Comparison of ENCODE assay signal across 1 cellular context in genomic region chr2:25673170-25674002, GRCh38.
TF ChIP-seq lines count a peak whose summit lies in the region.

Gene DTNB (minus strand): TSS chr2:25673577. CDS start chr2:25652660, 20,917 bp downstream.

TF ChIP-seq in HepG2, 621 proteins besides CTCF, POLR2A, EP300 and RAD21 (continued from another document and continues in another):
- TF ChIP-seq ZNF383 (CRISPR knock-in tag; IDR thresholded peaks at IDR 0.05; ENCODE audit: borderline replicate concordance) = no peak
- 0 out of 2 replicates have a peak, but pooled peaks have one; percentile 11 for TF ChIP-seq BRF2 (CRISPR knock-in tag; IDR thresholded peaks at IDR 0.05)
- peak; percentile 20; the same call in 1 of the 2 replicates for TF ChIP-seq CSRNP1 (CRISPR knock-in tag; IDR thresholded peaks at IDR 0.05)
- 0 out of 2 replicates have a peak, but pooled peaks have one; percentile 16 for TF ChIP-seq ZBTB42 (CRISPR knock-in tag; IDR thresholded peaks at IDR 0.05)
- peak; percentile 88 for TF ChIP-seq ARNT2 (CRISPR knock-in tag; IDR thresholded peaks at IDR 0.05; ENCODE audit: low read depth)
- peak; percentile 32; the same call in 1 of the 2 replicates for TF ChIP-seq ZSCAN25 (CRISPR knock-in tag; IDR thresholded peaks at IDR 0.05)
- TF ChIP-seq ZBTB20 (CRISPR knock-in tag; IDR thresholded peaks at IDR 0.05; ENCODE audit: borderline replicate concordance, low read depth) = 0 out of 2 replicates have a peak, but pooled peaks have one; percentile 59
- peak; percentile 48; the same call in 1 of the 2 replicates for TF ChIP-seq MEIS1 (CRISPR knock-in tag; IDR thresholded peaks at IDR 0.05; ENCODE audit: borderline replicate concordance)
- 0 out of 2 replicates have a peak, but pooled peaks have one; percentile 27 for TF ChIP-seq ZNF20 (CRISPR knock-in tag; IDR thresholded peaks at IDR 0.05)
- TF ChIP-seq ZNF501 (CRISPR knock-in tag; IDR thresholded peaks at IDR 0.05) = peak; percentile 81
- peak; percentile 9; the same call in 1 of the 2 replicates for TF ChIP-seq ZNF121 (CRISPR knock-in tag; IDR thresholded peaks at IDR 0.05)
- peak; percentile 81; the same call in 1 of the 2 replicates for TF ChIP-seq GZF1 (CRISPR knock-in tag; IDR thresholded peaks at IDR 0.05)
- peak; percentile 68; the same call in 1 of the 2 replicates for TF ChIP-seq SNAPC4 (CRISPR knock-in tag; IDR thresholded peaks at IDR 0.05)
- peak; percentile 68 for TF ChIP-seq ASH2L (IDR thresholded peaks at IDR 0.05; ENCODE audit: insufficient read length, low read depth, low read length)
- 0 out of 2 replicates have a peak, but pooled peaks have one; percentile 20 for TF ChIP-seq REL (CRISPR knock-in tag; conservative IDR thresholded peaks at IDR 0.05)
- no peak for TF ChIP-seq TOE1 (CRISPR knock-in tag; IDR thresholded peaks at IDR 0.05)
- 0 out of 2 replicates have a peak, but pooled peaks have one; percentile 61 for TF ChIP-seq MTF2 (CRISPR knock-in tag; IDR thresholded peaks at IDR 0.05; ENCODE audit: borderline replicate concordance)
- peak; percentile 34; the same call in 1 of the 2 replicates for TF ChIP-seq POGK (CRISPR knock-in tag; conservative IDR thresholded peaks at IDR 0.05)
- TF ChIP-seq RERE (CRISPR knock-in tag; IDR thresholded peaks at IDR 0.05; ENCODE audit: low read depth) = peak; percentile 9; the same call in 1 of the 2 replicates
- 0 out of 2 replicates have a peak, but pooled peaks have one; percentile 9 for TF ChIP-seq ARID3A (IDR thresholded peaks at IDR 0.05; ENCODE audit: low read depth, low read length)
- TF ChIP-seq REXO4 (CRISPR knock-in tag; IDR thresholded peaks at IDR 0.05; ENCODE audit: borderline replicate concordance) = peak; percentile 71; the same call in 1 of the 2 replicates
- no peak for TF ChIP-seq NFYC (CRISPR knock-in tag; IDR thresholded peaks at IDR 0.05)
- TF ChIP-seq FOSL2 (CRISPR knock-in tag; IDR thresholded peaks at IDR 0.05) = peak; percentile 7; the same call in 1 of the 2 replicates
- TF ChIP-seq RORA (CRISPR knock-in tag; IDR thresholded peaks at IDR 0.05) = no peak
- no peak for TF ChIP-seq PAX8 (CRISPR knock-in tag; IDR thresholded peaks at IDR 0.05; ENCODE audit: borderline replicate concordance)
- peak; percentile 32; the same call in 1 of the 2 replicates for TF ChIP-seq HDAC1 (CRISPR knock-in tag; IDR thresholded peaks at IDR 0.05)
- peak; percentile 55; the same call in 1 of the 2 replicates for TF ChIP-seq ZNF704 (CRISPR knock-in tag; IDR thresholded peaks at IDR 0.05; ENCODE audit: borderline replicate concordance)
- TF ChIP-seq MXI1 (IDR thresholded peaks at IDR 0.05; ENCODE audit: borderline replicate concordance, low read depth, low read length) = 0 out of 3 replicates have a peak, but pooled peaks have one; percentile 18
- no peak for TF ChIP-seq ZNF44 (CRISPR knock-in tag; IDR thresholded peaks at IDR 0.05)
- TF ChIP-seq ZNF441 (CRISPR knock-in tag; IDR thresholded peaks at IDR 0.05; ENCODE audit: borderline replicate concordance) = peak; percentile 30; the same call in 1 of the 2 replicates
- TF ChIP-seq ZNF205 (CRISPR knock-in tag; IDR thresholded peaks at IDR 0.05) = peak; percentile 38; the same call in 1 of the 2 replicates
- TF ChIP-seq E2F1 (CRISPR knock-in tag; IDR thresholded peaks at IDR 0.05) = 0 out of 2 replicates have a peak, but pooled peaks have one; percentile 49
- peak; percentile 18; the same call in 1 of the 2 replicates for TF ChIP-seq POGZ (CRISPR knock-in tag; IDR thresholded peaks at IDR 0.05)
- TF ChIP-seq NFKBIZ (CRISPR knock-in tag; IDR thresholded peaks at IDR 0.05) = no peak
